1 cellular context compared by ENCODE assay signal in the genomic region with DNA sequence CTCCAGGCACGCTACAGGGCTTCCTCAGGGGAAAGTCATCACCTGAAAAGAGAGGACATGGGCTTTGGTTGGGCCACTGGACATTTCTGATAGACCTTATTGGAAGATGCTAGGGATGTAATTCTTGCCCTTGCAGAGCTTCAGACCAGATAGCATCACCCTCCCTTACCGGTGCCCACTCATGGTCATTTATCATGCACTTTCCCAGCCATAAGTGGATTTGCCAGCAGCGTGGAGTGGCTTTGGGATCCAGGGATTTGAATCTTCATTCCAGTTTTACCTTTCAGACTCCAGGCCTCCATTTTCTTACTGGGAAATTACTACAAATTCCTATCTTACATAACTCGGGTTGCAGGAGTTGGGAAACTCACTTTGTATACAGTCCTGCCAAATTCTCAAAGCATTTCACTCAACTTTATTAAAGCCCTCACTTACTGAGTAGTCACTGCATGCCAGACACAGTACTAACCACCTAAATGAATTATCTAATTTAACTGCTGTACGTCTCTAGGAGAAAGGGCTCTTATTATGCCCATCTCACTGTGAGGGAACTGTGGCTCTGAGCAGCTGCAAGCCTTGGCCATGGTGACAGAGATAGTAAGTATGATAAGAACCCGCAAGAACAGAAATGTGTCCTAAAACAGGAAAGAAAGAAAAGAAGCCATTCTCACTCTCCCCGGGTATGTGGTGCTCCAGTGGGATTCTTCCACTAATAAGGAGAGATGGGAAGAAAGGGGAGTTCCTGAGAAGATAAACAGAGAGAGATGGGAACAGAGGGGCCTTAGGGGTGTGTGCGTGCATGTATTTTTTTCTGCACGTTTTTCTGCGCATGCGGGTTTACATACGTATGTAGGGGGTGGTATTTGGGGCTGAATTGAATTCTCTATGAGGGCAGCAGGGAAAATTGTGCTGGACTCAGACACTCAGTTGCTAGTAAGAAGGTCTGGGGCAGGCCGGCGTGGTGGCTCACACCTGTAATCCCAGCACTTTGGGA.
TF ChIP-seq lines count a peak whose summit lies in the region.

No MANE protein-coding gene starts in this region.

TF ChIP-seq in H1, 55 proteins besides CTCF, POLR2A, EP300 and RAD21:
- TF ChIP-seq POU5F1 (IDR thresholded peaks at IDR 0.05; ENCODE audit: low read depth, low read length) (no peak), SIRT6 (IDR thresholded peaks at IDR 0.05; ENCODE audit: low read length) (no peak), BACH1 (IDR thresholded peaks at IDR 0.05; ENCODE audit: low read length) (no peak), HDAC2 (IDR thresholded peaks at IDR 0.05; ENCODE audit: borderline replicate concordance in 1 of 2, low read depth in 2 of 2, low read length in 2 of 2) (no peak)
